In genomic region chr2:52387937-52388590, GRCh38 we compare ENCODE assay signal across 19 cellular contexts.
"Had no signal": no experiment of that assay in that cellular context is flagged by ENCODE, and none has a peak within 500 bp of the region (broad histone marks: within the 10 kb centered on the region; RNA-seq: fewer than 3 reads in every experiment).

No MANE protein-coding gene starts in this region.

- H3K4me1 Mint-ChIP-seq: natural killer cell; stimulated activated naive B cell treated with anti-CD40 and anti-IgM and Interleukin-4, amounts not matched to agents 10 μg/mL and 1 μg/mL and 100 μg/mL, for 72 hours had no signal

- DNase-seq: cortex of kidney; effector memory CD8-positive, alpha-beta T cell; head of caudate nucleus; left cardiac atrium; left lung; mammary epithelial cell; natural killer cell; occipital lobe; ovary; right lobe of liver; small intestine; stimulated activated CD4-positive, alpha-beta T cell treated with anti-CD3 and anti-CD28 coated beads, Interleukin-15, amount 100 ng/mL, for 24 hours; stimulated activated CD4-positive, alpha-beta T cell treated with anti-CD3 and anti-CD28 coated beads, Interleukin-2, amount 100 ng/mL, for 48 hours; stimulated activated naive B cell treated with anti-CD40 and anti-IgM and Interleukin-4, amounts not matched to agents 10 μg/mL and 1 μg/mL and 100 μg/mL, for 72 hours; upper lobe of right lung; uterus had no signal

- H3K4me3 ChIP-seq: left lung, ovary, right lobe of liver, thoracic aorta, tibial nerve, upper lobe of right lung, uterus had no signal

- H3K4me1 ChIP-seq: left lung, right lobe of liver, tibial nerve, upper lobe of right lung, uterus had no signal

- H3K36me3 Mint-ChIP-seq: stimulated activated naive B cell treated with anti-CD40 and anti-IgM and Interleukin-4, amounts not matched to agents 10 μg/mL and 1 μg/mL and 100 μg/mL, for 72 hours had no signal

- H3K36me3 ChIP-seq: left lung, ovary, right lobe of liver, thoracic aorta, tibial nerve, upper lobe of right lung, uterus had no signal

- H3K27me3 Mint-ChIP-seq: effector memory CD8-positive, alpha-beta T cell; stimulated activated naive B cell treated with anti-CD40 and anti-IgM and Interleukin-4, amounts not matched to agents 10 μg/mL and 1 μg/mL and 100 μg/mL, for 72 hours; stimulated activated naive CD8-positive, alpha-beta T cell treated with anti-CD3 and anti-CD28 coated beads, Interleukin-15, Interleukin-2, amounts not matched to agents 100 ng/mL and 50 ng/mL, for 24 hours had no signal

- H3K27ac Mint-ChIP-seq: effector memory CD8-positive, alpha-beta T cell; natural killer cell; stimulated activated naive B cell treated with anti-CD40 and anti-IgM and Interleukin-4, amounts not matched to agents 10 μg/mL and 1 μg/mL and 100 μg/mL, for 72 hours; stimulated activated naive CD8-positive, alpha-beta T cell treated with anti-CD3 and anti-CD28 coated beads, Interleukin-15, Interleukin-2, amounts not matched to agents 100 ng/mL and 50 ng/mL, for 24 hours had no signal

- H3K27ac ChIP-seq: left lung, ovary, right lobe of liver, thoracic aorta, tibial nerve, upper lobe of right lung, uterus had no signal

- H3K4me3 Mint-ChIP-seq: effector memory CD8-positive, alpha-beta T cell; natural killer cell; stimulated activated naive B cell treated with anti-CD40 and anti-IgM and Interleukin-4, amounts not matched to agents 10 μg/mL and 1 μg/mL and 100 μg/mL, for 72 hours; stimulated activated naive CD8-positive, alpha-beta T cell treated with anti-CD3 and anti-CD28 coated beads, Interleukin-15, Interleukin-2, amounts not matched to agents 100 ng/mL and 50 ng/mL, for 24 hours had no signal

- H3K9me3 ChIP-seq: left lung, ovary, right lobe of liver, thoracic aorta, tibial nerve, upper lobe of right lung, uterus had no signal

- H3K27me3 ChIP-seq: left lung, ovary, right lobe of liver, tibial nerve, upper lobe of right lung, uterus had no signal
